In the genomic region with DNA sequence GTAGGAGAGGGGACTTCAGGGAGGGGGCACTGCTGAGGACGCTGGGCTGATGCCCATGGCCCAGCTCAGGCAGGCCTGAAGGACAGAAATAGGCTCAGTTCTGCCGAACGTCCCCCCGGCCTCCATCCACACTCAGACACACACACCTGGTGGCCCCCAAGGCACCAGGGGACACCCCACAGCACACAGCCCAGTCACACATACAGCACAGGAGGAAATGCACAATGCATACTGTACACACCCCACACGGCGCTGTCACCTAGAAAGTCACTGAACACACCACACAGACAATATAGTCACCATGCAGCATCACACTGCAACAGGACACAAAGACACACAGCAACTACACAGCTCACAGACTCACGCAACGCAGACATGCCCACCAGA, we compare ENCODE assay signal across 8 cellular contexts. TPM values are rescaled to one million over a fixed set of nuclear protein-coding genes. Genes with fewer than 3 reads are reported as not detected.
DNase-seq lines count a peak whose midpoint lies in the region; ATAC-seq, FAIRE-seq and TF ChIP-seq lines count a peak whose summit lies in the region.

No MANE protein-coding gene starts in this region.

- peaks cover 54% of the 10 kb centered on the region for H3K4me1 Mint-ChIP-seq in activated CD8-positive, alpha-beta T cell treated with anti-CD3 and anti-CD28 coated beads, Interleukin-2, amount 10 ng/mL, durations not matched to agents 7 days and 5 days (ENCODE audit: low read depth)

- H3K9me3 ChIP-seq in A549 (no peaks in the 10 kb centered on the region), kidney (ENCODE audit: control insufficient read depth in 1 of 2, low read length in 2 of 2) (no peaks in the 10 kb centered on the region), vagina (no peaks in the 10 kb centered on the region)

- TF ChIP-seq EP300 in A549 (IDR thresholded peaks at IDR 0.05) = no peak

- peak overlapping the region; percentile 19; the same call in 2 of the 3 replicates for H3K4me3 ChIP-seq in A549
- H3K4me3 ChIP-seq in kidney (ENCODE audit: low read length in 2 of 2) = peak overlapping the region in 1 of 2 donors; percentile 40
- H3K4me3 ChIP-seq in vagina = peak overlapping the region; percentile 34 to 50

- TF ChIP-seq POLR2A in A549 (IDR thresholded peaks at IDR 0.05; ENCODE audit: low read length) = no peak
- no peak for TF ChIP-seq POLR2A in vagina (IDR thresholded peaks at IDR 0.05)

- intact Hi-C loops in kidney (cut with DNase I) (no loop called here), vagina (cut with DNase I) (no loop called here), head of caudate nucleus (cut with DNase I) (no loop called here)

- no peaks in the 10 kb centered on the region for H3K9me3 Mint-ChIP-seq in activated CD8-positive, alpha-beta T cell treated with anti-CD3 and anti-CD28 coated beads, Interleukin-2, amount 10 ng/mL, durations not matched to agents 7 days and 5 days (ENCODE audit: insufficient read depth)

- peak overlapping the region; percentile 91 for H3K4me3 Mint-ChIP-seq in activated CD8-positive, alpha-beta T cell treated with anti-CD3 and anti-CD28 coated beads, Interleukin-2, amount 10 ng/mL, durations not matched to agents 7 days and 5 days

- H3K36me3 ChIP-seq in kidney (ENCODE audit: control insufficient read depth in 1 of 2, insufficient read depth in 2 of 2, low read length in 2 of 2) (no peaks in the 10 kb centered on the region), vagina (no peaks in the 10 kb centered on the region)

- H3K27ac ChIP-seq in A549 (peak overlapping the region; percentile 57 to 80; a peak in 5 of 6 replicates), kidney (ENCODE audit: low read depth in 2 of 2, low read length in 2 of 2) (no peak overlapping the region), vagina (peak overlapping the region; percentile 76)

- no peak for DNase-seq in A549 (ENCODE audit: low read depth in 1 of 2, low spot score in 1 of 2)
- peak; percentile 63 for DNase-seq in activated CD8-positive, alpha-beta T cell treated with anti-CD3 and anti-CD28 coated beads, Interleukin-2, amount 10 ng/mL, durations not matched to agents 7 days and 5 days
- DNase-seq in kidney = peak; percentile 46
- no peak for DNase-seq in vagina (ENCODE audit: extremely low spot score in 2 of 2)
- no peak for DNase-seq in LoVo (ENCODE audit: low spot score)
- DNase-seq in head of caudate nucleus = no peak
- DNase-seq in NCI-H1105 (lab: John Stamatoyannopoulos, UW) = no peak

- H3K27ac Mint-ChIP-seq in activated CD8-positive, alpha-beta T cell treated with anti-CD3 and anti-CD28 coated beads, Interleukin-2, amount 10 ng/mL, durations not matched to agents 7 days and 5 days = peak overlapping the region; percentile 96

- no peak for FAIRE-seq in A549 (lab: Jason Lieb, UNC)
- FAIRE-seq in kidney (lab: Jason Lieb, UNC) = no peak

- TF ChIP-seq CTCF in A549 (IDR thresholded peaks at IDR 0.05) (no peak), kidney (IDR thresholded peaks at IDR 0.05; ENCODE audit: borderline replicate concordance, extremely low read depth, insufficient read depth) (no peak), vagina (IDR thresholded peaks at IDR 0.05) (no peak)

- H3K27me3 Mint-ChIP-seq in activated CD8-positive, alpha-beta T cell treated with anti-CD3 and anti-CD28 coated beads, Interleukin-2, amount 10 ng/mL, durations not matched to agents 7 days and 5 days (ENCODE audit: low read depth) = no peaks in the 10 kb centered on the region

- WGBS in A549 (ENCODE audit: missing lambda C conversion rate) = 81% methylated on average over 4 of the region's 8 CpGs

- H3K4me1 ChIP-seq in A549 = peaks cover 19% of the 10 kb centered on the region
- H3K4me1 ChIP-seq in kidney (ENCODE audit: control insufficient read depth in 1 of 2, insufficient read depth in 1 of 2, low read depth in 1 of 2, low read length in 2 of 2) = peaks cover 0 to 2% of the 10 kb centered on the region in 2 donors
- H3K4me1 ChIP-seq in vagina = peaks cover 27% of the 10 kb centered on the region

- TF ChIP-seq RAD21 in A549 (conservative IDR thresholded peaks at IDR 0.05 in 1 of 2, IDR thresholded peaks at IDR 0.05 in 1 of 2) = no peak

- POLR2A ChIA-PET in A549 (lab: Yijun Ruan, JAX) = interaction anchor here (1.4 kb wide), 1 partner anchor 20 kb away, joined by 3 read pairs; no protein-coding TSS in a partner anchor
- POLR2A ChIA-PET in activated CD8-positive, alpha-beta T cell treated with anti-CD3 and anti-CD28 coated beads, Interleukin-2, amount 10 ng/mL, durations not matched to agents 7 days and 5 days (lab: Charles Lee) = interaction anchor here (0.5 to 5.0 kb wide), 11 partner anchors 10 to 180 kb away, joined by 3 to 56 read pairs (median 4); no protein-coding TSS in a partner anchor

- no peaks in the 10 kb centered on the region for H3K27me3 ChIP-seq in vagina

- H3K9ac ChIP-seq in kidney (ENCODE audit: low read length in 2 of 2) = no peak overlapping the region

- CTCF ChIA-PET in A549 (lab: Yijun Ruan, JAX) = interaction anchor here (1.2 to 11.8 kb wide), 4 partner anchors 9 to 42 kb away, joined by 3 to 134 read pairs (median 31); no protein-coding TSS in a partner anchor
- CTCF ChIA-PET in activated CD8-positive, alpha-beta T cell treated with anti-CD3 and anti-CD28 coated beads, Interleukin-2, amount 10 ng/mL, durations not matched to agents 7 days and 5 days (lab: Charles Lee) = interaction anchor here (0.8 to 7.2 kb wide), 12 partner anchors 9 to 265 kb away, joined by 3 to 99 read pairs (median 5); no protein-coding TSS in a partner anchor

- ATAC-seq in A549 = peak; percentile 5 to 15; a peak in 2 of 6 replicates
- ATAC-seq in HG02642 (IDR thresholded peaks at IDR 0.05; ENCODE audit: poor library complexity, unreplicated experiment) = peak; percentile 13
- ATAC-seq in activated CD8-positive, alpha-beta T cell treated with anti-CD3 and anti-CD28 coated beads, Interleukin-2, amount 10 ng/mL, durations not matched to agents 7 days and 5 days = peak; percentile 58

- H3K36me3 Mint-ChIP-seq in activated CD8-positive, alpha-beta T cell treated with anti-CD3 and anti-CD28 coated beads, Interleukin-2, amount 10 ng/mL, durations not matched to agents 7 days and 5 days (ENCODE audit: low read depth) = peaks cover 36% of the 10 kb centered on the region

- H3K4me2 ChIP-seq in A549 = peak overlapping the region; percentile 70

TF ChIP-seq in A549, 52 proteins besides CTCF, POLR2A, EP300 and RAD21 (continues in another document):
- no peak for TF ChIP-seq SMC3 (IDR thresholded peaks at IDR 0.05)

RNA-seq across cellular contexts. Expression of a gene that starts 0.6 kb away (rescaled TPM):
- polyA plus RNA-seq in A549 (2011; rRNA removed) (0.50 and 0.80 TPM in 2 replicates), A549 (2017; fragmentation: RNase III; extraction: RNeasy Plus Mini Kit Qiagen cat#74134 plus additional on column Dnase treatment) (0.50 to 0.76 TPM (median 0.58 TPM) in 3 replicates), kidney (ENCODE audit: insufficient read depth, low read depth, low replicate concordance) (5.9 TPM)
- polyA plus RNA-seq in A549 (2012; cell fraction: cytosol; rRNA removed) = 0.94 and 1.0 TPM in 2 replicates
- polyA plus RNA-seq in A549 (2012; cell fraction: nucleus; rRNA removed) = 4.8 and 5.8 TPM in 2 replicates
- 0.37 and 0.73 TPM in 2 replicates for polyA minus RNA-seq in A549 (2011; rRNA and poly(A)+ RNA removed)
- 10 to 100 TPM; 81.0 to 83.1 TPM for total RNA-seq in activated CD8-positive, alpha-beta T cell treated with anti-CD3 and anti-CD28 coated beads, Interleukin-2, amount 10 ng/mL, durations not matched to agents 7 days and 5 days
- total RNA-seq in kidney (19.3 TPM), vagina (56.2 TPM)

RNA-seq across cellular contexts. Expression of a gene that starts 20.4 kb away (rescaled TPM):
- polyA plus RNA-seq in A549 (2011; rRNA removed) = 27.1 and 28.4 TPM in 2 replicates
- polyA plus RNA-seq in A549 (2012; cell fraction: cytosol; rRNA removed) = 46.5 and 61.8 TPM in 2 replicates
- polyA plus RNA-seq in A549 (2012; cell fraction: nucleus; rRNA removed) = 62.1 and 74.3 TPM in 2 replicates
- 29.7 to 32.0 TPM (median 30.0 TPM) in 3 replicates for polyA plus RNA-seq in A549 (2017; fragmentation: RNase III; extraction: RNeasy Plus Mini Kit Qiagen cat#74134 plus additional on column Dnase treatment)
- polyA minus RNA-seq in A549 (2011; rRNA and poly(A)+ RNA removed) = 57.5 and 61.8 TPM in 2 replicates
- total RNA-seq in activated CD8-positive, alpha-beta T cell treated with anti-CD3 and anti-CD28 coated beads, Interleukin-2, amount 10 ng/mL, durations not matched to agents 7 days and 5 days = 10 to 100 TPM; 35.2 to 38.5 TPM
- 42.9 TPM for total RNA-seq in kidney
- polyA plus RNA-seq in kidney (ENCODE audit: insufficient read depth, low read depth, low replicate concordance) = 58.2 TPM
- 30.7 TPM for total RNA-seq in vagina

RNA-seq across cellular contexts. Expression of a gene that starts 24.4 kb away (rescaled TPM):
- polyA plus RNA-seq in A549 (2011; rRNA removed) (3.6 and 3.7 TPM in 2 replicates), A549 (2017; fragmentation: RNase III; extraction: RNeasy Plus Mini Kit Qiagen cat#74134 plus additional on column Dnase treatment) (7.5 to 8.5 TPM (median 8.3 TPM) in 3 replicates), kidney (ENCODE audit: insufficient read depth, low read depth, low replicate concordance) (59.7 TPM)
- polyA plus RNA-seq in A549 (2012; cell fraction: cytosol; rRNA removed) = 5.7 and 6.0 TPM in 2 replicates
- polyA plus RNA-seq in A549 (2012; cell fraction: nucleus; rRNA removed) = 32.7 and 42.7 TPM in 2 replicates
- polyA minus RNA-seq in A549 (2011; rRNA and poly(A)+ RNA removed) = 5.3 and 5.8 TPM in 2 replicates
- total RNA-seq in activated CD8-positive, alpha-beta T cell treated with anti-CD3 and anti-CD28 coated beads, Interleukin-2, amount 10 ng/mL, durations not matched to agents 7 days and 5 days = 10 to 100 TPM in 1 of 2 experiments, 1 to 10 TPM in 1; 7.8 to 12.3 TPM
- total RNA-seq in kidney (86.7 TPM), vagina (149 TPM)

RNA-seq across cellular contexts. Expression of a gene that starts 32.2 kb away (rescaled TPM):
- not detected in 2 replicates for polyA plus RNA-seq in A549 (2011; rRNA removed)
- polyA plus RNA-seq in A549 (2012; cell fraction: cytosol; rRNA removed) = not detected in 2 replicates
- not detected in 2 replicates for polyA plus RNA-seq in A549 (2012; cell fraction: nucleus; rRNA removed)
- polyA plus RNA-seq in A549 (2017; fragmentation: RNase III; extraction: RNeasy Plus Mini Kit Qiagen cat#74134 plus additional on column Dnase treatment) = not detected in 3 replicates
- not detected in 2 replicates for polyA minus RNA-seq in A549 (2011; rRNA and poly(A)+ RNA removed)
- not detected for total RNA-seq in activated CD8-positive, alpha-beta T cell treated with anti-CD3 and anti-CD28 coated beads, Interleukin-2, amount 10 ng/mL, durations not matched to agents 7 days and 5 days
- total RNA-seq in kidney = 7.9 TPM
- polyA plus RNA-seq in kidney (ENCODE audit: insufficient read depth, low read depth, low replicate concordance) = 240 TPM
- 1.7 TPM for total RNA-seq in vagina

RNA-seq across cellular contexts. Expression of a gene that starts 40.7 kb away (rescaled TPM):
- polyA plus RNA-seq in A549 (2011; rRNA removed) (not detected in 2 replicates), A549 (2017; fragmentation: RNase III; extraction: RNeasy Plus Mini Kit Qiagen cat#74134 plus additional on column Dnase treatment) (not detected in 3 replicates), kidney (ENCODE audit: insufficient read depth, low read depth, low replicate concordance) (1.1 TPM)
- polyA plus RNA-seq in A549 (2012; cell fraction: cytosol; rRNA removed) = not detected in 2 replicates
- polyA plus RNA-seq in A549 (2012; cell fraction: nucleus; rRNA removed) = not detected in 2 replicates
- not detected in 2 replicates for polyA minus RNA-seq in A549 (2011; rRNA and poly(A)+ RNA removed)
- total RNA-seq in activated CD8-positive, alpha-beta T cell treated with anti-CD3 and anti-CD28 coated beads, Interleukin-2, amount 10 ng/mL, durations not matched to agents 7 days and 5 days = not detected
- total RNA-seq in kidney (0.63 TPM), vagina (7.6 TPM)

Comparison
In these comparisons a context has a peak if more than half of its experiments do, and no peak if none do; other contexts are left out.
1. DNase-seq: peak in activated CD8-positive, alpha-beta T cell treated with anti-CD3 and anti-CD28 coated beads, Interleukin-2, amount 10 ng/mL, durations not matched to agents 7 days and 5 days (single experiment) and kidney (single experiment); none in A549 (0 of 2), vagina (0 of 2), LoVo (single experiment), head of caudate nucleus (0 of 42) and NCI-H1105 (single experiment).
2. H3K27ac ChIP-seq: peak in A549 (2 of 2) and vagina (single experiment); none in kidney (0 of 2).
3. Peak in every context shown above with its lines, with median percentiles within 50 percentile points of each other: ATAC-seq.